In genomic region chr5:139248826-139249453, GRCh38 we compare ENCODE assay signal across 10 cellular contexts.
"Had no signal": no experiment of that assay in that cellular context is flagged by ENCODE, and none has a peak within 500 bp of the region (broad histone marks: within the 10 kb centered on the region; RNA-seq: fewer than 3 reads in every experiment).

No MANE protein-coding gene starts in this region.

- H3K4me3 ChIP-seq: GM23248, HAP-1 had no signal

- H3K9ac ChIP-seq: GM23248, KMS-11 had no signal

- FAIRE-seq: HTR-8/SVneo had no signal

- H3K4me2 ChIP-seq: KMS-11 had no signal

- DNase-seq: GOT3, H7, IMR-90, KBM-7 had no signal

- H3K36me3 ChIP-seq: HAP-1 had no signal

- H2AFZ ChIP-seq: GM23248 had no signal

- ATAC-seq: HCT116 had no signal

- H3K9me3 ChIP-seq: HAP-1 had no signal

- H3K27ac ChIP-seq: GM23248, HL-60, KMS-11 had no signal
